24 cellular contexts compared by ENCODE assay signal in genomic region chr5:10411336-10411735, GRCh38.
"Had no signal": no experiment of that assay in that cellular context is flagged by ENCODE, and none has a peak within 500 bp of the region (broad histone marks: within the 10 kb centered on the region; RNA-seq: fewer than 3 reads in every experiment).

No MANE protein-coding gene starts in this region.

- DNase-seq: naive thymus-derived CD4-positive, alpha-beta T cell; natural killer cell; occipital lobe; ovary; posterior cingulate gyrus; psoas muscle; right cardiac atrium; right lobe of liver; sigmoid colon; small intestine; stimulated activated CD4-positive, alpha-beta T cell treated with anti-CD3 and anti-CD28 coated beads, Interleukin-15, amount 100 ng/mL, for 24 hours; stimulated activated CD4-positive, alpha-beta T cell treated with anti-CD3 and anti-CD28 coated beads, Interleukin-2, amount 100 ng/mL, for 24 hours; stimulated activated CD4-positive, alpha-beta T cell treated with anti-CD3 and anti-CD28 coated beads, Interleukin-2, amount 100 ng/mL, for 48 hours; stimulated activated CD4-positive, alpha-beta T cell treated with anti-CD3 and anti-CD28 coated beads, Interleukin-4, amount 100 ng/mL, for 24 hours; stimulated activated naive B cell treated with anti-CD40 and anti-IgM and Interleukin-4, amounts not matched to agents 10 μg/mL and 1 μg/mL and 100 μg/mL, for 72 hours; stimulated activated naive CD4-positive, alpha-beta T cell treated with Interleukin-2 at 50 U/mL for 16 hours; stomach; thyroid gland; trophoblast cell; upper lobe of left lung had no signal

- H3K27ac Mint-ChIP-seq: nephron; neural progenitor cell; progenitor cell of endocrine pancreas; stimulated activated naive B cell treated with anti-CD40 and anti-IgM and Interleukin-4, amounts not matched to agents 10 μg/mL and 1 μg/mL and 100 μg/mL, for 72 hours had no signal

- H3K4me3 Mint-ChIP-seq: naive thymus-derived CD4-positive, alpha-beta T cell; natural killer cell; nephron; neural progenitor cell; stimulated activated effector memory CD8-positive, alpha-beta T cell treated with anti-CD3 and anti-CD28 coated beads, Interleukin-12 subunit alpha, Interleukin-12 subunit beta, amount 100 ng/mL, for 72 hours; stimulated activated naive B cell treated with anti-CD40 and anti-IgM and Interleukin-4, amounts not matched to agents 10 μg/mL and 1 μg/mL and 100 μg/mL, for 72 hours had no signal

- ATAC-seq: naive thymus-derived CD4-positive, alpha-beta T cell; natural killer cell; psoas muscle; right cardiac atrium; right lobe of liver; stimulated activated effector memory CD8-positive, alpha-beta T cell treated with anti-CD3 and anti-CD28 coated beads, Interleukin-12 subunit alpha, Interleukin-12 subunit beta, amount 100 ng/mL, for 72 hours; stimulated activated naive B cell treated with anti-CD40 and anti-IgM and Interleukin-4, amounts not matched to agents 10 μg/mL and 1 μg/mL and 100 μg/mL, for 72 hours had no signal

- H3K9me3 Mint-ChIP-seq: naive thymus-derived CD4-positive, alpha-beta T cell; natural killer cell; nephron; neural progenitor cell; stimulated activated effector memory CD8-positive, alpha-beta T cell treated with anti-CD3 and anti-CD28 coated beads, Interleukin-12 subunit alpha, Interleukin-12 subunit beta, amount 100 ng/mL, for 72 hours; stimulated activated naive B cell treated with anti-CD40 and anti-IgM and Interleukin-4, amounts not matched to agents 10 μg/mL and 1 μg/mL and 100 μg/mL, for 72 hours had no signal

- H3K27me3 Mint-ChIP-seq: naive thymus-derived CD4-positive, alpha-beta T cell; progenitor cell of endocrine pancreas; stimulated activated naive B cell treated with anti-CD40 and anti-IgM and Interleukin-4, amounts not matched to agents 10 μg/mL and 1 μg/mL and 100 μg/mL, for 72 hours had no signal

- H3K4me1 Mint-ChIP-seq: nephron, neural progenitor cell had no signal
